ENCODE assay signal across 14 cellular contexts in genomic region chr3:178419078-178419477, GRCh38.
DNase-seq lines count a peak whose midpoint lies in the region; TF ChIP-seq lines count a peak whose summit lies in the region.
"Had no signal": no experiment of that assay in that cellular context is flagged by ENCODE, and none has a peak within 500 bp of the region (broad histone marks: within the 10 kb centered on the region; RNA-seq: fewer than 3 reads in every experiment).

No MANE protein-coding gene starts in this region.

- no peaks in the 10 kb centered on the region for H3K36me3 ChIP-seq in CD8-positive, alpha-beta memory T cell (ENCODE audit: insufficient read depth, low read length)
- H3K36me3 ChIP-seq: suprapubic skin had no signal

- peaks cover 2% of the 10 kb centered on the region for H3K4me1 Mint-ChIP-seq in activated T-cell treated with anti-CD3 and anti-CD28 coated beads, Interleukin-2, amount 50 U/mL, for 24 hours (ENCODE audit: low read depth)
- no peaks in the 10 kb centered on the region for H3K4me1 Mint-ChIP-seq in CD8-positive, alpha-beta memory T cell

- POLR2A ChIA-PET in CD8-positive, alpha-beta memory T cell (lab: Charles Lee), result no interaction called here

- H3K27ac Mint-ChIP-seq in activated T-cell treated with anti-CD3 and anti-CD28 coated beads, Interleukin-2, amount 50 U/mL, for 24 hours, result no peak overlapping the region
- H3K27ac Mint-ChIP-seq in CD8-positive, alpha-beta memory T cell, result no peak overlapping the region
- H3K27ac Mint-ChIP-seq: activated CD4-positive, alpha-beta memory T cell treated with anti-CD3 and anti-CD28 coated beads, Interleukin-2, amount 10 ng/mL, durations not matched to agents 7 days and 5 days; CD4-positive, alpha-beta T cell had no signal

- CTCF ChIA-PET in CD8-positive, alpha-beta memory T cell (lab: Charles Lee), result no interaction called here

- peak overlapping the region; percentile 32; the same call in 1 of the 2 replicates for H3K4me3 ChIP-seq in GM12864 (ENCODE audit: low read depth, low read length)
- H3K4me3 ChIP-seq in CD8-positive, alpha-beta memory T cell (ENCODE audit: low read length), result no peak overlapping the region
- H3K4me3 ChIP-seq: suprapubic skin had no signal

- no peaks in the 10 kb centered on the region for H3K36me3 Mint-ChIP-seq in activated T-cell treated with anti-CD3 and anti-CD28 coated beads, Interleukin-2, amount 50 U/mL, for 24 hours (ENCODE audit: low read depth)
- no peaks in the 10 kb centered on the region for H3K36me3 Mint-ChIP-seq in CD8-positive, alpha-beta memory T cell

- H3K27ac ChIP-seq in CD8-positive, alpha-beta memory T cell (ENCODE audit: low read depth, low read length), result no peak overlapping the region
- H3K27ac ChIP-seq: suprapubic skin had no signal

- H3K9me3 ChIP-seq in CD8-positive, alpha-beta memory T cell (ENCODE audit: low read length), result no peaks in the 10 kb centered on the region
- H3K9me3 ChIP-seq: suprapubic skin had no signal

- no peaks in the 10 kb centered on the region for H3K4me1 ChIP-seq in CD8-positive, alpha-beta memory T cell (ENCODE audit: insufficient read depth, low read length)
- H3K4me1 ChIP-seq: suprapubic skin had no signal

- no peak for TF ChIP-seq CTCF in GM12864 (IDR thresholded peaks at IDR 0.05; ENCODE audit: low read depth, low read length, missing control alignments)

- DNase-seq in GM12864 (ENCODE audit: low read depth), result no peak
- DNase-seq in LHCN-M2 (ENCODE audit: low read depth), result peak; percentile 17
- DNase-seq in SHP77 treated with DMSO at 0.1 percent for 48 hours (lab: John Stamatoyannopoulos, UW), result peak; percentile 59
- DNase-seq in kidney tubule cell (ENCODE audit: low spot score), result peak; percentile 82
- DNase-seq in HT-29 (ENCODE audit: low spot score), result no peak
- DNase-seq in GDM1 (lab: John Stamatoyannopoulos, UW), result no peak
- DNase-seq in activated T-cell treated with anti-CD3 and anti-CD28 coated beads, Interleukin-2, amount 50 U/mL, for 24 hours, result no peak
- DNase-seq in CD8-positive, alpha-beta memory T cell, result no peak
- DNase-seq: activated CD4-positive, alpha-beta memory T cell treated with anti-CD3 and anti-CD28 coated beads, Interleukin-2, amount 10 ng/mL, durations not matched to agents 7 days and 5 days; CD4-positive, alpha-beta T cell; islet precursor cell; NCI-H187 treated with DMSO at 0.1 percent for 48 hours had no signal

- no peak overlapping the region for H3K4me3 Mint-ChIP-seq in activated T-cell treated with anti-CD3 and anti-CD28 coated beads, Interleukin-2, amount 50 U/mL, for 24 hours
- H3K4me3 Mint-ChIP-seq in CD8-positive, alpha-beta memory T cell, result no peak overlapping the region
- H3K4me3 Mint-ChIP-seq: activated CD4-positive, alpha-beta memory T cell treated with anti-CD3 and anti-CD28 coated beads, Interleukin-2, amount 10 ng/mL, durations not matched to agents 7 days and 5 days; CD4-positive, alpha-beta T cell; neural crest cell had no signal

- no peaks in the 10 kb centered on the region for H3K27me3 ChIP-seq in CD8-positive, alpha-beta memory T cell (ENCODE audit: insufficient read depth, low read length, poor library complexity, severe bottlenecking)
- H3K27me3 ChIP-seq: suprapubic skin had no signal

- no peaks in the 10 kb centered on the region for H3K9me3 Mint-ChIP-seq in activated T-cell treated with anti-CD3 and anti-CD28 coated beads, Interleukin-2, amount 50 U/mL, for 24 hours
- H3K9me3 Mint-ChIP-seq in CD8-positive, alpha-beta memory T cell, result no peaks in the 10 kb centered on the region
- H3K9me3 Mint-ChIP-seq: activated CD4-positive, alpha-beta memory T cell treated with anti-CD3 and anti-CD28 coated beads, Interleukin-2, amount 10 ng/mL, durations not matched to agents 7 days and 5 days; CD4-positive, alpha-beta T cell had no signal

- no peaks in the 10 kb centered on the region for H3K27me3 Mint-ChIP-seq in activated T-cell treated with anti-CD3 and anti-CD28 coated beads, Interleukin-2, amount 50 U/mL, for 24 hours
- no peaks in the 10 kb centered on the region for H3K27me3 Mint-ChIP-seq in CD8-positive, alpha-beta memory T cell
- H3K27me3 Mint-ChIP-seq: CD4-positive, alpha-beta T cell had no signal

Comparison
In these comparisons a context has a peak if more than half of its experiments do, and no peak if none do; other contexts are left out.
1. DNase-seq: peak in LHCN-M2 (single experiment), SHP77 treated with DMSO at 0.1 percent for 48 hours (single experiment) and kidney tubule cell (single experiment); none in GM12864 (single experiment), HT-29 (single experiment), GDM1 (single experiment), activated T-cell treated with anti-CD3 and anti-CD28 coated beads, Interleukin-2, amount 50 U/mL, for 24 hours (single experiment) and CD8-positive, alpha-beta memory T cell (0 of 5).